1 cellular context compared by ENCODE assay signal in genomic region chr9:104287255-104287872, GRCh38.
TF ChIP-seq lines count a peak whose summit lies in the region.

No MANE protein-coding gene starts in this region.

TF ChIP-seq in HEK293, 187 proteins besides CTCF, POLR2A, EP300 and RAD21 (continued from another document):
- TF ChIP-seq ZBTB44 (tag by site-specific recombination; IDR thresholded peaks at IDR 0.05), result no peak
- no peak for TF ChIP-seq ZNF423 (tag by site-specific recombination; IDR thresholded peaks at IDR 0.05)
- no peak for TF ChIP-seq ELK4 (IDR thresholded peaks at IDR 0.05; ENCODE audit: borderline replicate concordance, low read depth, low read length)
- TF ChIP-seq ZFHX2 (tag by site-specific recombination; conservative IDR thresholded peaks at IDR 0.05), result no peak
- no peak for TF ChIP-seq ZNF157 (tag by site-specific recombination; IDR thresholded peaks at IDR 0.05)
- TF ChIP-seq ZNF792 (tag by site-specific recombination; IDR thresholded peaks at IDR 0.05), result no peak
- no peak for TF ChIP-seq ZNF155 (tag by site-specific recombination; IDR thresholded peaks at IDR 0.05)
- no peak for TF ChIP-seq ZNF830 (tag by site-specific recombination; IDR thresholded peaks at IDR 0.05; ENCODE audit: low read depth)
- no peak for TF ChIP-seq KLF1 (tag by site-specific recombination; IDR thresholded peaks at IDR 0.05)
- TF ChIP-seq ZNF280C (tag by site-specific recombination; IDR thresholded peaks at IDR 0.05), result no peak
- TF ChIP-seq GLIS1 (tag by site-specific recombination; IDR thresholded peaks at IDR 0.05), result no peak
- TF ChIP-seq MEIS1 (CRISPR knock-in tag; IDR thresholded peaks at IDR 0.05; ENCODE audit: borderline replicate concordance), result no peak
- TF ChIP-seq MYNN (tag by site-specific recombination; IDR thresholded peaks at IDR 0.05; ENCODE audit: borderline replicate concordance), result no peak
- no peak for TF ChIP-seq WT1 (tag by site-specific recombination; IDR thresholded peaks at IDR 0.05)
- TF ChIP-seq ZNF449 (tag by site-specific recombination; IDR thresholded peaks at IDR 0.05), result no peak
- no peak for TF ChIP-seq ZNF266 (tag by site-specific recombination; IDR thresholded peaks at IDR 0.05; ENCODE audit: low read depth)
- no peak for TF ChIP-seq ZNF747 (tag by site-specific recombination; IDR thresholded peaks at IDR 0.05)
- no peak for TF ChIP-seq ZSCAN5A (tag by site-specific recombination; IDR thresholded peaks at IDR 0.05)
- TF ChIP-seq ZNF776 (tag by site-specific recombination; IDR thresholded peaks at IDR 0.05; ENCODE audit: borderline replicate concordance), result no peak
- no peak for TF ChIP-seq YY2 (tag by site-specific recombination; IDR thresholded peaks at IDR 0.05)
- no peak for TF ChIP-seq ZNF548 (tag by site-specific recombination; IDR thresholded peaks at IDR 0.05)
- TF ChIP-seq OSR2 (tag by site-specific recombination; IDR thresholded peaks at IDR 0.05), result peak; percentile 59; the same call in 1 of the 2 replicates
- no peak for TF ChIP-seq ZFP69B (tag by site-specific recombination; IDR thresholded peaks at IDR 0.05)
- no peak for TF ChIP-seq ZNF221 (tag by site-specific recombination; IDR thresholded peaks at IDR 0.05; ENCODE audit: borderline replicate concordance)
- TF ChIP-seq ZNF654 (tag by site-specific recombination; IDR thresholded peaks at IDR 0.05; ENCODE audit: low read depth), result 0 out of 2 replicates have a peak, but pooled peaks have one; percentile 13
- no peak for TF ChIP-seq EGR2 (tag by site-specific recombination; IDR thresholded peaks at IDR 0.05; ENCODE audit: low read depth)
- TF ChIP-seq ZNF704 (tag by site-specific recombination; IDR thresholded peaks at IDR 0.05), result no peak
- no peak for TF ChIP-seq ZNF513 (tag by site-specific recombination; IDR thresholded peaks at IDR 0.05)
- no peak for TF ChIP-seq ZNF501 (tag by site-specific recombination; IDR thresholded peaks at IDR 0.05)
- TF ChIP-seq SCRT2 (tag by site-specific recombination; IDR thresholded peaks at IDR 0.05), result no peak
- peak; percentile 31; the same call in 1 of the 2 replicates for TF ChIP-seq BCL11A (tag by site-specific recombination; IDR thresholded peaks at IDR 0.05; ENCODE audit: low read depth)
- no peak for TF ChIP-seq ZNF560 (tag by site-specific recombination; IDR thresholded peaks at IDR 0.05; ENCODE audit: borderline replicate concordance)
- no peak for TF ChIP-seq ZNF416 (tag by site-specific recombination; IDR thresholded peaks at IDR 0.05)
- TF ChIP-seq ZNF433 (tag by site-specific recombination; IDR thresholded peaks at IDR 0.05; ENCODE audit: low read depth), result no peak
- TF ChIP-seq ZNF544 (tag by site-specific recombination; IDR thresholded peaks at IDR 0.05), result no peak
- peak; percentile 81 for TF ChIP-seq KLF8 (tag by site-specific recombination; IDR thresholded peaks at IDR 0.05)
- no peak for TF ChIP-seq PRDM10 (tag by site-specific recombination; IDR thresholded peaks at IDR 0.05)
- TF ChIP-seq ZNF843 (tag by site-specific recombination; IDR thresholded peaks at IDR 0.05), result peak; percentile 54; the same call in 1 of the 2 replicates
- TF ChIP-seq FEZF1 (tag by site-specific recombination; IDR thresholded peaks at IDR 0.05), result peak; percentile 44; the same call in 1 of the 2 replicates
- TF ChIP-seq KLF7 (tag by site-specific recombination; IDR thresholded peaks at IDR 0.05; ENCODE audit: borderline replicate concordance), result no peak
- TF ChIP-seq TCF7L2 (IDR thresholded peaks at IDR 0.05; ENCODE audit: borderline replicate concordance, low read depth, low read length), result no peak
- no peak for TF ChIP-seq ZNF148 (tag by site-specific recombination; IDR thresholded peaks at IDR 0.05; ENCODE audit: borderline replicate concordance)
- no peak for TF ChIP-seq ZNF214 (tag by site-specific recombination; IDR thresholded peaks at IDR 0.05; ENCODE audit: borderline replicate concordance)
- TF ChIP-seq SP7 (tag by site-specific recombination; IDR thresholded peaks at IDR 0.05), result peak; percentile 86
- no peak for TF ChIP-seq ZNF169 (tag by site-specific recombination; IDR thresholded peaks at IDR 0.05)
- TF ChIP-seq ZNF184 (tag by site-specific recombination; IDR thresholded peaks at IDR 0.05), result no peak
- no peak for TF ChIP-seq ZBTB7A (tag by site-specific recombination; IDR thresholded peaks at IDR 0.05; ENCODE audit: low read depth)
- TF ChIP-seq ZNF473 (tag by site-specific recombination; IDR thresholded peaks at IDR 0.05), result no peak
- TF ChIP-seq ZNF529 (tag by site-specific recombination; IDR thresholded peaks at IDR 0.05; ENCODE audit: insufficient replicate concordance), result no peak
- peak; percentile 60; the same call in 1 of the 2 replicates for TF ChIP-seq HOXD13 (CRISPR knock-in tag; IDR thresholded peaks at IDR 0.05; ENCODE audit: borderline replicate concordance)
TF ChIP-seq in HEK293: peak in this region for 19.
